Comparison of ENCODE assay signal across 10 cellular contexts in genomic region chr1:94928293-94928939, GRCh38. TPM values are rescaled to one million over a fixed set of nuclear protein-coding genes. Genes with fewer than 3 reads are reported as not detected.
A peak's percentile ranks its signal among the peaks of the same experiment; 100 is the strongest.
DNase-seq lines count a peak whose midpoint lies in the region; ATAC-seq and TF ChIP-seq lines count a peak whose summit lies in the region.
"Had no signal": no experiment of that assay in that cellular context is flagged by ENCODE, and none has a peak within 500 bp of the region (broad histone marks: within the 10 kb centered on the region; RNA-seq: fewer than 3 reads in every experiment).

No MANE protein-coding gene starts in this region.

- no peak overlapping the region for H3K27ac ChIP-seq in CD8-positive, alpha-beta memory T cell (ENCODE audit: low read depth, low read length)
- H3K27ac ChIP-seq in rectal smooth muscle tissue (ENCODE audit: low read depth, low read length) = peak overlapping the region; percentile 98

- peaks cover 4% of the 10 kb centered on the region for H3K27me3 ChIP-seq in CD8-positive, alpha-beta memory T cell (ENCODE audit: insufficient read depth, low read length, poor library complexity, severe bottlenecking)
- no peaks in the 10 kb centered on the region for H3K27me3 ChIP-seq in rectal smooth muscle tissue (ENCODE audit: control insufficient read depth, insufficient read depth, low read length)

- peak overlapping the region in 2 of 8 donors; percentile 26 to 69 for H3K27ac Mint-ChIP-seq in CD8-positive, alpha-beta memory T cell
- H3K27ac Mint-ChIP-seq in activated B cell treated with CpG ODN at 0.5 μM for 24 hours = no peak overlapping the region

- no peaks in the 10 kb centered on the region for H3K4me1 ChIP-seq in CD8-positive, alpha-beta memory T cell (ENCODE audit: insufficient read depth, low read length)
- H3K4me1 ChIP-seq in rectal smooth muscle tissue (ENCODE audit: control insufficient read depth, insufficient read depth, low read length) = peaks cover 23% of the 10 kb centered on the region

- peaks cover 31 to 58% of the 10 kb centered on the region in 2 donors for H3K27me3 Mint-ChIP-seq in CD8-positive, alpha-beta memory T cell
- H3K27me3 Mint-ChIP-seq in activated B cell treated with CpG ODN at 0.5 μM for 24 hours = peaks cover 11% of the 10 kb centered on the region

- no peaks in the 10 kb centered on the region for H3K36me3 ChIP-seq in CD8-positive, alpha-beta memory T cell (ENCODE audit: insufficient read depth, low read length)
- no peaks in the 10 kb centered on the region for H3K36me3 ChIP-seq in rectal smooth muscle tissue (ENCODE audit: control insufficient read depth, insufficient read depth, low read length)

- ATAC-seq in activated B cell treated with CpG ODN at 0.5 μM for 24 hours (ENCODE audit: low read depth) (no peak), GM21717 (IDR thresholded peaks at IDR 0.05; ENCODE audit: unreplicated experiment) (no peak), HG03432 (IDR thresholded peaks at IDR 0.05; ENCODE audit: unreplicated experiment) (no peak)

- no peak overlapping the region for H3K9ac ChIP-seq in rectal smooth muscle tissue (ENCODE audit: low read length)

- peaks cover 15 to 22% (median 15%) of the 10 kb centered on the region in 3 donors for H3K4me1 Mint-ChIP-seq in CD8-positive, alpha-beta memory T cell
- peaks cover 23% of the 10 kb centered on the region for H3K4me1 Mint-ChIP-seq in activated B cell treated with CpG ODN at 0.5 μM for 24 hours

- no peak overlapping the region for H3K4me3 ChIP-seq in CD8-positive, alpha-beta memory T cell (ENCODE audit: low read length)
- peak overlapping the region; percentile 17 for H3K4me3 ChIP-seq in iPS-11a (ENCODE audit: low read depth, low read length)
- H3K4me3 ChIP-seq in rectal smooth muscle tissue (ENCODE audit: low read length) = peak overlapping the region; percentile 74

- H3K9me3 ChIP-seq in CD8-positive, alpha-beta memory T cell (ENCODE audit: low read length) = no peaks in the 10 kb centered on the region

- CTCF ChIA-PET in CD8-positive, alpha-beta memory T cell (lab: Charles Lee) = no interaction called here
- CTCF ChIA-PET in activated B cell treated with CpG ODN at 0.5 μM for 24 hours (lab: Charles Lee) = interaction anchor here (0.6 to 1.8 kb wide), 3 partner anchors 33 to 438 kb away, joined by 3 to 5 read pairs (median 4); no protein-coding TSS in a partner anchor

- no peak for DNase-seq in CD8-positive, alpha-beta memory T cell
- DNase-seq in activated B cell treated with CpG ODN at 0.5 μM for 24 hours (no peak), GM19238 (ENCODE audit: insufficient read length, low spot score) (no peak)
- no peak for DNase-seq in stimulated activated CD4-positive, alpha-beta T cell treated with anti-CD3 and anti-CD28 coated beads, Interleukin-4, amount 100 ng/mL, for 1 hour
- DNase-seq: activated naive CD4-positive, alpha-beta T cell; GDM1 had no signal

- no peaks in the 10 kb centered on the region for H3K9me3 Mint-ChIP-seq in CD8-positive, alpha-beta memory T cell
- H3K9me3 Mint-ChIP-seq in activated B cell treated with CpG ODN at 0.5 μM for 24 hours = no peaks in the 10 kb centered on the region

- H3K36me3 Mint-ChIP-seq in CD8-positive, alpha-beta memory T cell = no peaks in the 10 kb centered on the region
- H3K36me3 Mint-ChIP-seq in activated B cell treated with CpG ODN at 0.5 μM for 24 hours (ENCODE audit: low read depth) = no peaks in the 10 kb centered on the region

- intact Hi-C loops in activated B cell treated with CpG ODN at 0.5 μM for 24 hours (cut with micrococcal nuclease) = loop anchor here (5.0 to 10.0 kb wide), 5 partner anchors 134 to 1954 kb away; partner anchors contain the start of genes ABCD3 and GCLM

- no peak for TF ChIP-seq CTCF in activated B cell treated with CpG ODN at 0.5 μM for 24 hours (IDR thresholded peaks at IDR 0.05)

- peak overlapping the region; percentile 78 to 89 (median 82) for H3K4me3 Mint-ChIP-seq in CD8-positive, alpha-beta memory T cell
- H3K4me3 Mint-ChIP-seq in activated B cell treated with CpG ODN at 0.5 μM for 24 hours = peak overlapping the region; percentile 86

- POLR2A ChIA-PET in CD8-positive, alpha-beta memory T cell (lab: Charles Lee) = no interaction called here
- POLR2A ChIA-PET in activated B cell treated with CpG ODN at 0.5 μM for 24 hours (lab: Charles Lee) = interaction anchor here (1.4 kb wide), 1 partner anchor 33 kb away, joined by 4 read pairs; no protein-coding TSS in a partner anchor

RNA-seq across cellular contexts. Expression of gene CNN3, which starts 1.5 kb away (rescaled TPM):
- total RNA-seq in CD8-positive, alpha-beta memory T cell = 1 to 10 TPM; 1.6 to 2.3 TPM
- 2.8 TPM for polyA plus RNA-seq in CD8-positive, alpha-beta memory T cell
- 6.2 and 11.8 TPM in 2 replicates for total RNA-seq in activated B cell treated with CpG ODN at 0.5 μM for 24 hours
